In genomic region chr11:46936138-46937110, GRCh38 we compare ENCODE assay signal across 8 cellular contexts. TPM values are rescaled to one million over a fixed set of nuclear protein-coding genes. Genes with fewer than 3 reads are reported as not detected.
DNase-seq lines count a peak whose midpoint lies in the region; ATAC-seq and TF ChIP-seq lines count a peak whose summit lies in the region.

Gene CSTPP1, plus strand, starts transcription at chr11:46936761. Its CDS starts 45 bp downstream, at chr11:46936806.

- H3K4me1 ChIP-seq in GM23248 (ENCODE audit: insufficient read depth) (peaks cover 4% of the 10 kb centered on the region), fibroblast of lung (ENCODE audit: control insufficient read depth, extremely low read depth, insufficient read depth, low read length) (no peaks in the 10 kb centered on the region)
- peaks cover 0 to 11% of the 10 kb centered on the region in 2 donors for H3K4me1 ChIP-seq in naive thymus-derived CD4-positive, alpha-beta T cell (ENCODE audit: control insufficient read depth in 2 of 2, insufficient read depth in 2 of 2, low read length in 2 of 2)

- H3K27ac ChIP-seq in GM23248 (peak within 1 kb of the TSS; percentile 37), fibroblast of lung (ENCODE audit: insufficient read depth, low read length) (peak within 1 kb of the TSS; percentile 48)
- H3K27ac ChIP-seq in naive thymus-derived CD4-positive, alpha-beta T cell (ENCODE audit: low read depth, low read length), result peak within 1 kb of the TSS; percentile 72

- H3K36me3 Mint-ChIP-seq in activated T-helper 17 cell treated with anti-CD3 and anti-CD28 coated beads, Interleukin-2, amount 50 U/mL, for 72 hours (ENCODE audit: low read depth), result peaks cover 11% of the 10 kb centered on the region
- peaks cover 0 to 5% (median 0%) of the 10 kb centered on the region in 5 donors for H3K36me3 Mint-ChIP-seq in naive thymus-derived CD4-positive, alpha-beta T cell
- H3K36me3 Mint-ChIP-seq in stimulated activated memory B cell treated with anti-CD40 and anti-IgM and Interleukin-4, amounts not matched to agents 10 μg/mL and 1 μg/mL and 100 μg/mL, for 72 hours, result peaks cover 5% of the 10 kb centered on the region

- H3K4me1 Mint-ChIP-seq in activated T-helper 17 cell treated with anti-CD3 and anti-CD28 coated beads, Interleukin-2, amount 50 U/mL, for 72 hours, result peaks cover 15% of the 10 kb centered on the region
- peaks cover 5 to 24% (median 21%) of the 10 kb centered on the region in 7 donors for H3K4me1 Mint-ChIP-seq in naive thymus-derived CD4-positive, alpha-beta T cell
- H3K4me1 Mint-ChIP-seq in stimulated activated memory B cell treated with anti-CD40 and anti-IgM and Interleukin-4, amounts not matched to agents 10 μg/mL and 1 μg/mL and 100 μg/mL, for 72 hours, result peaks cover 20% of the 10 kb centered on the region

- no peaks in the 10 kb centered on the region for H3K27me3 ChIP-seq in GM23248 (replicated peaks; ENCODE audit: insufficient read depth)
- H3K27me3 ChIP-seq in fibroblast of lung (ENCODE audit: control insufficient read depth, insufficient read depth, low read length), result no peaks in the 10 kb centered on the region
- H3K27me3 ChIP-seq in naive thymus-derived CD4-positive, alpha-beta T cell (ENCODE audit: control insufficient read depth in 2 of 2, insufficient read depth in 2 of 2, low read length in 2 of 2), result no peaks in the 10 kb centered on the region

- intact Hi-C loops in naive thymus-derived CD4-positive, alpha-beta T cell (cut with micrococcal nuclease), result loop anchor here (1.0 to 10.0 kb wide), 17 partner anchors 16 to 1019 kb away; partner anchors contain the start of genes ARHGAP1 (in 2 of the 2), KBTBD4 (in 2 of the 2), SLC39A13 (in 2 of the 2) and ACP2 (in 1 of the 2)

- H3K4me3 ChIP-seq in GM23248 (peak within 1 kb of the TSS; percentile 81), fibroblast of lung (replicated peaks in 1 of 4; ENCODE audit: control extremely low read depth in 1 of 4, insufficient read depth in 1 of 4, low read depth in 3 of 4, low read length in 4 of 4) (peak within 1 kb of the TSS; percentile 59 to 84 (median 70))
- H3K4me3 ChIP-seq in naive thymus-derived CD4-positive, alpha-beta T cell (ENCODE audit: low read length), result peak within 1 kb of the TSS; percentile 76

- H3K4me2 ChIP-seq in GM23248 (ENCODE audit: unreplicated experiment) (peak within 1 kb of the TSS; percentile 75), fibroblast of lung (ENCODE audit: extremely low read depth, insufficient read depth, low read length) (peak within 1 kb of the TSS; percentile 53)

- H2AFZ ChIP-seq in GM23248 (peak within 1 kb of the TSS; percentile 99), fibroblast of lung (ENCODE audit: low read length) (peak within 1 kb of the TSS; percentile 92)

- H3K9me3 Mint-ChIP-seq in activated T-helper 17 cell treated with anti-CD3 and anti-CD28 coated beads, Interleukin-2, amount 50 U/mL, for 72 hours, result no peaks in the 10 kb centered on the region
- H3K9me3 Mint-ChIP-seq in naive thymus-derived CD4-positive, alpha-beta T cell, result peaks cover 0 to 3% (median 0%) of the 10 kb centered on the region in 11 donors
- no peaks in the 10 kb centered on the region for H3K9me3 Mint-ChIP-seq in stimulated activated memory B cell treated with anti-CD40 and anti-IgM and Interleukin-4, amounts not matched to agents 10 μg/mL and 1 μg/mL and 100 μg/mL, for 72 hours

- peak within 1 kb of the TSS; percentile 87 for H3K4me3 Mint-ChIP-seq in activated T-helper 17 cell treated with anti-CD3 and anti-CD28 coated beads, Interleukin-2, amount 50 U/mL, for 72 hours
- H3K4me3 Mint-ChIP-seq in naive thymus-derived CD4-positive, alpha-beta T cell, result peak within 1 kb of the TSS; percentile 86 to 100 (median 92)
- H3K4me3 Mint-ChIP-seq in stimulated activated memory B cell treated with anti-CD40 and anti-IgM and Interleukin-4, amounts not matched to agents 10 μg/mL and 1 μg/mL and 100 μg/mL, for 72 hours, result peak within 1 kb of the TSS; percentile 78

- WGBS in GM23248 (ENCODE audit: low coverage in 1 of 2, low lambda C conversion rate in 2 of 2, missing lambda C conversion rate in 2 of 2), 2 experiments, result 23 to 24% methylated on average over 39 to 41 of the region's 41 CpGs

- H3K79me2 ChIP-seq in GM23248 (ENCODE audit: insufficient read depth) (peaks cover 21% of the 10 kb centered on the region), fibroblast of lung (ENCODE audit: control insufficient read depth, insufficient read depth, low read length) (no peaks in the 10 kb centered on the region)

- POLR2A ChIA-PET in naive thymus-derived CD4-positive, alpha-beta T cell (lab: Charles Lee), result interaction anchor here (0.8 to 1.5 kb wide), 6 partner anchors 12 to 642 kb away, joined by 3 to 7 read pairs (median 3); partner anchors contain the start of genes ACP2, KBTBD4 and NDUFS3

- no peak for TF ChIP-seq CTCF in fibroblast of lung (conservative IDR thresholded peaks at IDR 0.05 in 1 of 2, IDR thresholded peaks at IDR 0.05 in 1 of 2; ENCODE audit: low read depth in 1 of 2, low read length in 2 of 2)

- peak within 1 kb of the TSS; percentile 90 for H3K27ac Mint-ChIP-seq in activated T-helper 17 cell treated with anti-CD3 and anti-CD28 coated beads, Interleukin-2, amount 50 U/mL, for 72 hours
- peak within 1 kb of the TSS; percentile 89 to 98 (median 92) for H3K27ac Mint-ChIP-seq in naive thymus-derived CD4-positive, alpha-beta T cell
- H3K27ac Mint-ChIP-seq in stimulated activated memory B cell treated with anti-CD40 and anti-IgM and Interleukin-4, amounts not matched to agents 10 μg/mL and 1 μg/mL and 100 μg/mL, for 72 hours, result peak within 1 kb of the TSS; percentile 70

- CTCF ChIA-PET in naive thymus-derived CD4-positive, alpha-beta T cell (lab: Charles Lee), result interaction anchor here (1.3 to 2.0 kb wide), 2 partner anchors 216 to 218 kb away, joined by 6 to 7 read pairs; no protein-coding TSS in a partner anchor

- peaks cover 5% of the 10 kb centered on the region for H3K27me3 Mint-ChIP-seq in activated T-helper 17 cell treated with anti-CD3 and anti-CD28 coated beads, Interleukin-2, amount 50 U/mL, for 72 hours
- H3K27me3 Mint-ChIP-seq in naive thymus-derived CD4-positive, alpha-beta T cell, result peaks cover 8 to 19% (median 9%) of the 10 kb centered on the region in 5 donors
- peaks cover 10% of the 10 kb centered on the region for H3K27me3 Mint-ChIP-seq in stimulated activated memory B cell treated with anti-CD40 and anti-IgM and Interleukin-4, amounts not matched to agents 10 μg/mL and 1 μg/mL and 100 μg/mL, for 72 hours

- DNase-seq in DMS79 (lab: John Stamatoyannopoulos, UW), result peak; percentile 85
- DNase-seq in GM23248, result peak; percentile 97
- DNase-seq in LHCN-M2 (ENCODE audit: low read depth), result peak; percentile 89
- peak; percentile 89 for DNase-seq in RPMI7951 (ENCODE audit: low read depth)
- DNase-seq in fibroblast of lung (ENCODE audit: low read depth in 2 of 2), result peak; percentile 91 to 95
- DNase-seq in naive thymus-derived CD4-positive, alpha-beta T cell, result peak; percentile 80 to 92 (median 89)

- H4K20me1 ChIP-seq in GM23248 (ENCODE audit: insufficient read depth) (no peaks in the 10 kb centered on the region), fibroblast of lung (ENCODE audit: control insufficient read depth, extremely low read depth, insufficient read depth, low read length) (no peaks in the 10 kb centered on the region)

- in situ Hi-C loops in GM23248 (cut with MboI), result no loop called here

- H3K9me2 ChIP-seq in GM23248 (ENCODE audit: insufficient read depth), result no peaks in the 10 kb centered on the region

- H3K9ac ChIP-seq in GM23248 (peak within 1 kb of the TSS; percentile 83), fibroblast of lung (ENCODE audit: insufficient read depth, low read length) (peak within 1 kb of the TSS; percentile 52)

- H3F3A ChIP-seq in GM23248 (ENCODE audit: insufficient read depth), result no peaks in the 10 kb centered on the region

- ATAC-seq in activated T-helper 17 cell treated with anti-CD3 and anti-CD28 coated beads, Interleukin-2, amount 50 U/mL, for 72 hours (replicated peaks), result peak; percentile 99
- peak; percentile 99 for ATAC-seq in naive thymus-derived CD4-positive, alpha-beta T cell
- peak; percentile 96 for ATAC-seq in stimulated activated memory B cell treated with anti-CD40 and anti-IgM and Interleukin-4, amounts not matched to agents 10 μg/mL and 1 μg/mL and 100 μg/mL, for 72 hours

- no peaks in the 10 kb centered on the region for H3K36me3 ChIP-seq in GM23248 (ENCODE audit: low read depth)
- H3K36me3 ChIP-seq in fibroblast of lung (ENCODE audit: control insufficient read depth, insufficient read depth, low read length), result no peaks in the 10 kb centered on the region
- H3K36me3 ChIP-seq in naive thymus-derived CD4-positive, alpha-beta T cell (ENCODE audit: control insufficient read depth in 2 of 3, insufficient read depth in 3 of 3, low read length in 3 of 3), result no peaks in the 10 kb centered on the region

- H3K9me3 ChIP-seq in GM23248 (ENCODE audit: low read depth) (no peaks in the 10 kb centered on the region), fibroblast of lung (ENCODE audit: control insufficient read depth, insufficient read depth, low read depth, low read length) (no peaks in the 10 kb centered on the region)
- H3K9me3 ChIP-seq in naive thymus-derived CD4-positive, alpha-beta T cell (ENCODE audit: control insufficient read depth in 2 of 3, low read length in 3 of 3), result no peaks in the 10 kb centered on the region

RNA-seq across cellular contexts. Expression of gene CSTPP1, which starts in this region (rescaled TPM):
- total RNA-seq in GM23248 (2014; rRNA removed; shearing (Covaris generic)), result 21.7 and 31.5 TPM in 2 replicates
- polyA plus RNA-seq in GM23248 (2016; fragmentation: Nextera tagmentation; extraction: Ambion mirVana), result 39.9 and 42.4 TPM in 2 replicates
- total RNA-seq in LHCN-M2 (2014; rRNA removed), result 20.7 and 25.2 TPM in 2 replicates
- 31.7 TPM for polyA plus RNA-seq in LHCN-M2 (2012)
- total RNA-seq in RPMI7951 (2014; rRNA removed; shearing (Covaris generic)), result 29.9 and 33.9 TPM in 2 replicates
- total RNA-seq in activated T-helper 17 cell treated with anti-CD3 and anti-CD28 coated beads, Interleukin-2, amount 50 U/mL, for 72 hours, result 10 to 100 TPM; 15.2 to 19.4 TPM
- 13.9 and 15.5 TPM in 2 replicates for total RNA-seq in fibroblast of lung
- polyA plus RNA-seq in fibroblast of lung, result 34.1 TPM in 2 replicates
- polyA plus RNA-seq in fibroblast of lung (2012), result 28.8 and 36.7 TPM in 2 replicates
- polyA minus RNA-seq in fibroblast of lung (ENCODE audit: low replicate concordance), result 34.8 and 41.2 TPM in 2 replicates
- total RNA-seq in naive thymus-derived CD4-positive, alpha-beta T cell, result 10 to 100 TPM in 4 of 5 experiments, 1 to 10 TPM in 1; 9.3 to 18.6 (median 16.1) TPM
- polyA plus RNA-seq in naive thymus-derived CD4-positive, alpha-beta T cell, result 10 to 100 TPM; 15.2 to 17.0 TPM

Comparison
In these comparisons a context has a peak if more than half of its experiments do, and no peak if none do; other contexts are left out.
1. Peak in every context shown above with its lines: DNase-seq, ATAC-seq, H3K4me3 ChIP-seq and H3K27ac ChIP-seq.